ENCODE assay signal across 34 cellular contexts in the genomic region with DNA sequence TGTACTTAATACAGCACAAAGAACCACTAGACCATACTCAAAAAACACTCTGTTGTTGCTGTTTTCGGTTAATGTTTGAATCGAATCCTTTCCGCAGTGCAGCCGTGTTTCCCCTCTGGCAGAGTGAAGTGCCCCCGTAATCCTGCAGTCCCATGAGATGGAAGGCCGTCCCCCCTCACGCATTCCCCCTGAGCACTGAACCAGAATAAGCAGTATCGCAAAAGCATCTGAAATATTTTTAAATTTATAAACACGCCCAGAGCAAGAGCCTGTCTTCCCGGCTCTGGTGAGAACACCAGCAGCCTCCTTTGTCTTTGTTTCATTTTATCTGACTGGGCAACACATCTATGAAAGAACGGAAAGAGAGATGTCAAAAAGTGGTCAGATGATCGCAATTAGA.
DNase-seq lines count a peak whose midpoint lies in the region; ATAC-seq and TF ChIP-seq lines count a peak whose summit lies in the region.
"Had no signal": no experiment of that assay in that cellular context is flagged by ENCODE, and none has a peak within 500 bp of the region (broad histone marks: within the 10 kb centered on the region; RNA-seq: fewer than 3 reads in every experiment).

No MANE protein-coding gene starts in this region.

- intact Hi-C loops in psoas muscle (cut with DNase I): no loop called here

- H3K27ac ChIP-seq in psoas muscle: no peak overlapping the region
- H3K27ac ChIP-seq: colonic mucosa, gastrocnemius medialis, left ventricle myocardium inferior, Peyer's patch, right lobe of liver, VCaP had no signal

- H3K4me3 ChIP-seq in WI38 (ENCODE audit: low read depth, low read length) (peak overlapping the region; percentile 21), psoas muscle (no peak overlapping the region)
- H3K4me3 ChIP-seq: colonic mucosa, gastrocnemius medialis, GM12878, left ventricle myocardium inferior, Peyer's patch, right lobe of liver had no signal

- 52 to 71% (median 56%) methylated on average over 12 of the region's 12 CpGs for WGBS in psoas muscle, 3 donors

- H3K9me3 ChIP-seq in psoas muscle: no peaks in the 10 kb centered on the region
- H3K9me3 ChIP-seq: colonic mucosa, gastrocnemius medialis, left ventricle myocardium inferior, Peyer's patch, right lobe of liver had no signal

- peaks cover 9% of the 10 kb centered on the region for H3K4me1 Mint-ChIP-seq in neural crest cell
- H3K4me1 Mint-ChIP-seq: activated CD4-positive, alpha-beta T cell treated with anti-CD3 and anti-CD28 coated beads, Interleukin-2, amount 10 ng/mL, durations not matched to agents 24 days and 14 days; CD14-positive monocyte; stimulated activated effector memory CD8-positive, alpha-beta T cell treated with anti-CD3 and anti-CD28 coated beads, Interleukin-12 subunit alpha, Interleukin-12 subunit beta, amount 100 ng/mL, for 72 hours had no signal

- no peaks in the 10 kb centered on the region for H3K36me3 Mint-ChIP-seq in neural crest cell (ENCODE audit: low read depth)
- H3K36me3 Mint-ChIP-seq: CD14-positive monocyte; stimulated activated effector memory CD8-positive, alpha-beta T cell treated with anti-CD3 and anti-CD28 coated beads, Interleukin-12 subunit alpha, Interleukin-12 subunit beta, amount 100 ng/mL, for 72 hours had no signal

- ATAC-seq in GM21447 (IDR thresholded peaks at IDR 0.05; ENCODE audit: unreplicated experiment) (no peak), HG03135 (IDR thresholded peaks at IDR 0.05; ENCODE audit: unreplicated experiment) (no peak), psoas muscle (no peak)
- ATAC-seq: activated T-cell treated with anti-CD3 and anti-CD28 coated beads, Interleukin-2, amount 50 U/mL, for 4 hours; effector memory CD8-positive, alpha-beta T cell; esophagus mucosa; gastrocnemius medialis; GM12878; right lobe of liver; stimulated activated effector memory CD8-positive, alpha-beta T cell treated with anti-CD3 and anti-CD28 coated beads, Interleukin-12 subunit alpha, Interleukin-12 subunit beta, amount 100 ng/mL, for 72 hours had no signal

- H3K27me3 ChIP-seq in psoas muscle (ENCODE audit: insufficient read depth in 3 of 3, low read length in 2 of 3): no peaks in the 10 kb centered on the region
- H3K27me3 ChIP-seq: colonic mucosa, gastrocnemius medialis, Peyer's patch, right lobe of liver had no signal

- H3K36me3 ChIP-seq in psoas muscle (ENCODE audit: insufficient read depth in 1 of 2, low read depth in 1 of 2): no peaks in the 10 kb centered on the region
- H3K36me3 ChIP-seq: colonic mucosa, gastrocnemius medialis, left ventricle myocardium inferior, Peyer's patch, right lobe of liver had no signal

- H3K27ac Mint-ChIP-seq in neural crest cell (ENCODE audit: unreplicated experiment): peak overlapping the region; percentile 81
- H3K27ac Mint-ChIP-seq: activated CD4-positive, alpha-beta T cell treated with anti-CD3 and anti-CD28 coated beads, Interleukin-2, amount 10 ng/mL, durations not matched to agents 24 days and 14 days; CD14-positive monocyte; effector memory CD8-positive, alpha-beta T cell; stimulated activated effector memory CD8-positive, alpha-beta T cell treated with anti-CD3 and anti-CD28 coated beads, Interleukin-12 subunit alpha, Interleukin-12 subunit beta, amount 100 ng/mL, for 72 hours had no signal

- H3K4me1 ChIP-seq in psoas muscle: no peaks in the 10 kb centered on the region
- H3K4me1 ChIP-seq: colonic mucosa, gastrocnemius medialis, left ventricle myocardium inferior, Peyer's patch, right lobe of liver had no signal

- DNase-seq in fibroblast of gingiva (ENCODE audit: low read depth) (peak; percentile 21), neural crest cell (ENCODE audit: low read depth, low spot score) (no peak), NCI-H82 (lab: John Stamatoyannopoulos, UW) (no peak), psoas muscle (no peak)
- DNase-seq: activated CD4-positive, alpha-beta T cell treated with anti-CD3 and anti-CD28 coated beads, Interleukin-2, amount 10 ng/mL, durations not matched to agents 24 days and 14 days; activated gamma-delta T cell treated with Interleukin-2 at 50 U/mL for 16 hours; activated T-cell treated with anti-CD3 and anti-CD28 coated beads, Interleukin-2, amount 50 U/mL, for 4 hours; Calu3; colonic mucosa; effector memory CD8-positive, alpha-beta T cell; gastrocnemius medialis; GOT3; hippocampal formation; Kasumi-1; left ventricle myocardium inferior; NCI-H1694; NCI-H2171 treated with DMSO at 0.1 percent for 48 hours; NCI-H510A treated with DMSO at 0.1 percent for 48 hours; NK-92 treated with Interleukin-12 subunit alpha and Interleukin-12 subunit beta, amount 100 ng/mL, for 24 hours; Peyer's patch; right lobe of liver; SHP77 treated with DMSO at 0.1 percent for 48 hours; stimulated activated CD4-positive, alpha-beta T cell treated with anti-CD3 and anti-CD28 coated beads, Interleukin-4, amount 100 ng/mL, for 1 hour; substantia nigra; SW 1271; T-helper 9 cell had no signal

- H3K27me3 Mint-ChIP-seq in neural crest cell (ENCODE audit: low read depth): peaks cover 5% of the 10 kb centered on the region
- H3K27me3 Mint-ChIP-seq: activated CD4-positive, alpha-beta T cell treated with anti-CD3 and anti-CD28 coated beads, Interleukin-2, amount 10 ng/mL, durations not matched to agents 24 days and 14 days had no signal

- no peaks in the 10 kb centered on the region for H3K9me3 Mint-ChIP-seq in neural crest cell
- H3K9me3 Mint-ChIP-seq: activated CD4-positive, alpha-beta T cell treated with anti-CD3 and anti-CD28 coated beads, Interleukin-2, amount 10 ng/mL, durations not matched to agents 24 days and 14 days; activated T-cell treated with anti-CD3 and anti-CD28 coated beads, Interleukin-2, amount 50 U/mL, for 4 hours; CD14-positive monocyte; effector memory CD8-positive, alpha-beta T cell; stimulated activated effector memory CD8-positive, alpha-beta T cell treated with anti-CD3 and anti-CD28 coated beads, Interleukin-12 subunit alpha, Interleukin-12 subunit beta, amount 100 ng/mL, for 72 hours had no signal

- TF ChIP-seq CTCF in WI38 (IDR thresholded peaks at IDR 0.05; ENCODE audit: low read depth, low read length) (no peak), neural crest cell (conservative IDR thresholded peaks at IDR 0.05) (no peak), psoas muscle (IDR thresholded peaks at IDR 0.05) (no peak)

- H3K4me3 Mint-ChIP-seq in neural crest cell: no peak overlapping the region
- H3K4me3 Mint-ChIP-seq: activated CD4-positive, alpha-beta T cell treated with anti-CD3 and anti-CD28 coated beads, Interleukin-2, amount 10 ng/mL, durations not matched to agents 24 days and 14 days; activated T-cell treated with anti-CD3 and anti-CD28 coated beads, Interleukin-2, amount 50 U/mL, for 4 hours; CD14-positive monocyte; effector memory CD8-positive, alpha-beta T cell; stimulated activated effector memory CD8-positive, alpha-beta T cell treated with anti-CD3 and anti-CD28 coated beads, Interleukin-12 subunit alpha, Interleukin-12 subunit beta, amount 100 ng/mL, for 72 hours had no signal
